ENCODE assay signal across 6 cellular contexts in genomic region chr6:147737084-147737483, GRCh38.
"Had no signal": no experiment of that assay in that cellular context is flagged by ENCODE, and none has a peak within 500 bp of the region (broad histone marks: within the 10 kb centered on the region; RNA-seq: fewer than 3 reads in every experiment).

No MANE protein-coding gene starts in this region.

- DNase-seq: GM23248, GOT3, H7, HFFc6 had no signal

- H3K4me3 Mint-ChIP-seq: HFFc6, IgD-negative memory B cell had no signal

- H3K4me1 Mint-ChIP-seq: IgD-negative memory B cell had no signal

- H3K36me3 Mint-ChIP-seq: IgD-negative memory B cell had no signal

- H3K27ac Mint-ChIP-seq: HFFc6, IgD-negative memory B cell had no signal

- H3K9me3 Mint-ChIP-seq: IgD-negative memory B cell had no signal

- FAIRE-seq: HepG2 had no signal
